8 cellular contexts compared by ENCODE assay signal in genomic region chr2:46876741-46877384, GRCh38. TPM values are rescaled to one million over a fixed set of nuclear protein-coding genes. Genes with fewer than 3 reads are reported as not detected.
DNase-seq lines count a peak whose midpoint lies in the region; ATAC-seq and TF ChIP-seq lines count a peak whose summit lies in the region.

No MANE protein-coding gene starts in this region.

- in situ Hi-C loops in HAP-1 (cut with MboI; ENCODE audit: low sequenced_read_pairs) = no loop called here

- H3K36me3 Mint-ChIP-seq in memory B cell = peaks cover 1% of the 10 kb centered on the region

- intact Hi-C loops in posterior vena cava (cut with DNase I) = loop anchor here (5.0 to 10.0 kb wide), 2 partner anchors 72 to 75 kb away; no protein-coding TSS in a partner anchor

- no peaks in the 10 kb centered on the region for H3K9me3 ChIP-seq in HAP-1

- H3K4me1 Mint-ChIP-seq in memory B cell = no peaks in the 10 kb centered on the region

- H3K9me3 Mint-ChIP-seq in memory B cell = no peaks in the 10 kb centered on the region

- H3K27me3 ChIP-seq in HAP-1 (ENCODE audit: low read depth) = no peaks in the 10 kb centered on the region

- TF ChIP-seq CTCF in AG09319 (IDR thresholded peaks at IDR 0.05; ENCODE audit: low read depth, low read length) (peak; percentile 65), coronary artery (IDR thresholded peaks at IDR 0.05) (peak; percentile 23)

- peak overlapping the region in 1 of 2 donors; percentile 38 for H3K27ac ChIP-seq in coronary artery

- H3K27ac Mint-ChIP-seq in memory B cell = no peak overlapping the region

- H3K27me3 Mint-ChIP-seq in memory B cell = peaks cover 12% of the 10 kb centered on the region

- ATAC-seq in memory B cell (ENCODE audit: low read depth) (peak; percentile 17), HG03354 (IDR thresholded peaks at IDR 0.05; ENCODE audit: poor library complexity, severe bottlenecking, unreplicated experiment) (no peak), GM18909 (IDR thresholded peaks at IDR 0.05; ENCODE audit: poor library complexity, unreplicated experiment) (no peak)

- no peak overlapping the region for H3K4me3 ChIP-seq in HAP-1
- no peak overlapping the region for H3K4me3 ChIP-seq in coronary artery

- DNase-seq in AG09319 (ENCODE audit: extremely low read depth, low read depth) (no peak), HAP-1 (ENCODE audit: low spot score in 2 of 2) (peak; percentile 20 to 50), NOMO-1 treated with DMSO at 0.1 percent for 48 hours (lab: John Stamatoyannopoulos, UW; ENCODE audit: unreplicated experiment) (peak; percentile 64), coronary artery (ENCODE audit: low spot score) (peak; percentile 74), memory B cell (ENCODE audit: low spot score in 2 of 2) (no peak), posterior vena cava (ENCODE audit: low spot score) (no peak)

- no peaks in the 10 kb centered on the region; the same call in 1 of the 2 replicates for H3K4me1 ChIP-seq in HAP-1

- no peaks in the 10 kb centered on the region for H3K36me3 ChIP-seq in HAP-1 (replicated peaks)

- H3K4me3 Mint-ChIP-seq in memory B cell = no peak overlapping the region

RNA-seq across cellular contexts. Expression of gene MCFD2, which starts 38.7 kb away (rescaled TPM):
- 100 to 1,000 TPM; 111 to 137 TPM for total RNA-seq in posterior vena cava

Comparison
In these comparisons a context has a peak if more than half of its experiments do, and no peak if none do; other contexts are left out.
1. DNase-seq: peak in HAP-1 (2 of 2), NOMO-1 treated with DMSO at 0.1 percent for 48 hours (single experiment) and coronary artery (single experiment); none in AG09319 (single experiment), memory B cell (0 of 2) and posterior vena cava (single experiment).